ENCODE assay signal across 8 cellular contexts in genomic region chr16:22205577-22206012, GRCh38. TPM values are rescaled to one million over a fixed set of nuclear protein-coding genes. Genes with fewer than 3 reads are reported as not detected.
DNase-seq lines count a peak whose midpoint lies in the region; ATAC-seq, FAIRE-seq and TF ChIP-seq lines count a peak whose summit lies in the region.

No MANE protein-coding gene starts in this region.

- FAIRE-seq in A549 (lab: Jason Lieb, UNC) = no peak

- no peak for TF ChIP-seq EP300 in A549 (IDR thresholded peaks at IDR 0.05)

- ATAC-seq in A549 (no peak), IMR-90 (ENCODE audit: low read depth) (no peak), GM21515 (IDR thresholded peaks at IDR 0.05; ENCODE audit: unreplicated experiment) (no peak), HG03520 (IDR thresholded peaks at IDR 0.05; ENCODE audit: unreplicated experiment) (no peak), GM21367 (IDR thresholded peaks at IDR 0.05; ENCODE audit: unreplicated experiment) (no peak)

- peak overlapping the region; percentile 54 for H4K5ac ChIP-seq in IMR-90 (ENCODE audit: low read depth, low read length)

- CTCF ChIA-PET in A549 (lab: Yijun Ruan, JAX) = interaction anchor here (0.9 to 24.4 kb wide), 16 partner anchors 10 to 104 kb away, joined by 3 to 320 read pairs (median 5); partner anchors contain the start of gene POLR3E
- CTCF ChIA-PET in IMR-90 (lab: Yijun Ruan, JAX) = interaction anchor here (0.7 to 1.0 kb wide), 3 partner anchors 15 to 93 kb away, joined by 3 read pairs; no protein-coding TSS in a partner anchor

- peak overlapping the region; percentile 5; the same call in 1 of the 2 replicates for H3K18ac ChIP-seq in IMR-90 (ENCODE audit: low read depth, low read length)

- H3K14ac ChIP-seq in IMR-90 (replicated peaks; ENCODE audit: low read depth, low read length) = peak overlapping the region; percentile 10; the same call in 1 of the 2 replicates

- peaks cover 22 to 41% of the 10 kb centered on the region in 2 experiments for H3K79me1 ChIP-seq in IMR-90 (ENCODE audit: low read depth in 1 of 2, low read length in 2 of 2)

- H4K20me1 ChIP-seq in IMR-90 (ENCODE audit: insufficient read depth, low read length) = peaks cover 23% of the 10 kb centered on the region

- dilution Hi-C loops in IMR-90 (cut with HindIII; ENCODE audit: low sequenced_read_pairs, unreplicated experiment) = no loop called here

- H2AK9ac ChIP-seq in IMR-90 (replicated peaks; ENCODE audit: low read depth, low read length, poor library complexity) = peak overlapping the region; percentile 92

- no peak for DNase-seq in A549 (ENCODE audit: low read depth in 1 of 2, low spot score in 1 of 2)
- no peak for DNase-seq in IMR-90
- no peak for DNase-seq in caudate nucleus (lab: John Stamatoyannopoulos, UW)
- no peak for DNase-seq in NCI-H345 (lab: John Stamatoyannopoulos, UW)

- peak overlapping the region; percentile 96 for H2AFZ ChIP-seq in IMR-90 (replicated peaks; ENCODE audit: low read length, poor library complexity)

- TF ChIP-seq RAD21 in A549 (conservative IDR thresholded peaks at IDR 0.05 in 1 of 2, IDR thresholded peaks at IDR 0.05 in 1 of 2) = no peak
- TF ChIP-seq RAD21 in IMR-90 (IDR thresholded peaks at IDR 0.05; ENCODE audit: low read length) = no peak

- H3K4me2 ChIP-seq in A549 (peak overlapping the region; percentile 76), IMR-90 (ENCODE audit: low read depth, low read length) (peak overlapping the region; percentile 58)

- no TSS peak for BruUV-seq in IMR-90 (replicated peaks; lab: Mats Ljungman, UMichigan)

- H3K4me3 ChIP-seq in A549 (peak overlapping the region; percentile 84), IMR-90 (ENCODE audit: insufficient read depth, low read depth, low read length) (peak overlapping the region; percentile 73), mucosa of stomach (ENCODE audit: low read length) (no peak overlapping the region)

- H3K4me1 ChIP-seq in A549 (peaks cover 12% of the 10 kb centered on the region), IMR-90 (ENCODE audit: control insufficient read depth, insufficient read depth, low read length) (peaks cover 7% of the 10 kb centered on the region; the same call in 1 of the 2 replicates), mucosa of stomach (ENCODE audit: control insufficient read depth, insufficient read depth, low read length) (peaks cover 26% of the 10 kb centered on the region)

- no peak overlapping the region for H2AK5ac ChIP-seq in IMR-90 (ENCODE audit: low read depth, low read length)

- no peaks in the 10 kb centered on the region for H3K27me3 ChIP-seq in IMR-90 (ENCODE audit: control insufficient read depth, insufficient read depth, low read length)
- H3K27me3 ChIP-seq in mucosa of stomach (ENCODE audit: control insufficient read depth, insufficient read depth, low read length) = no peaks in the 10 kb centered on the region

- peak overlapping the region; percentile 44 for H2BK5ac ChIP-seq in IMR-90 (ENCODE audit: low read depth, low read length, poor library complexity, severe bottlenecking)

- in situ Hi-C loops in IMR-90 (cut with MboI; ENCODE audit: low sequenced_read_pairs) = no loop called here

- H4K8ac ChIP-seq in IMR-90 (ENCODE audit: low read depth in 2 of 2, low read length in 2 of 2) = peak overlapping the region; percentile 78 to 95

- peak overlapping the region; percentile 48; the same call in 1 of the 2 replicates for H2BK20ac ChIP-seq in IMR-90 (ENCODE audit: low read depth, low read length)

- H3K9me1 ChIP-seq in IMR-90 (ENCODE audit: insufficient read depth, low read length) = peaks cover 6% of the 10 kb centered on the region

- TF ChIP-seq CTCF in A549 (IDR thresholded peaks at IDR 0.05) = no peak
- TF ChIP-seq CTCF in IMR-90 (conservative IDR thresholded peaks at IDR 0.05; ENCODE audit: low read depth, low read length) = no peak

- intact Hi-C loops in IMR-90 (cut with micrococcal nuclease) = loop anchor here (1.0 kb wide), 2 partner anchors 10 to 92 kb away; partner anchors contain the start of gene POLR3E

- WGBS in A549 (ENCODE audit: missing lambda C conversion rate) = 2% methylated on average over 11 of the region's 11 CpGs
- 10% methylated on average over 7 of the region's 11 CpGs; no CpG with 5 or more reads in 1 of the 2 experiments for WGBS in IMR-90 (ENCODE audit: extremely low coverage in 2 of 2, insufficient read length in 1 of 2), 2 experiments

- TF ChIP-seq POLR2A in A549 (IDR thresholded peaks at IDR 0.05; ENCODE audit: low read length) (no peak), IMR-90 (IDR thresholded peaks at IDR 0.05; ENCODE audit: low read depth, low read length) (no peak)

- peaks cover 3% of the 10 kb centered on the region for H3K9me3 ChIP-seq in A549
- H3K9me3 ChIP-seq in IMR-90 (ENCODE audit: control insufficient read depth, insufficient read depth, low read length) = no peaks in the 10 kb centered on the region
- no peaks in the 10 kb centered on the region for H3K9me3 ChIP-seq in mucosa of stomach (ENCODE audit: control insufficient read depth, low read length)

- peak overlapping the region; percentile 74; the same call in 1 of the 2 replicates for H3K23ac ChIP-seq in IMR-90 (ENCODE audit: low read depth, low read length)

- H3K56ac ChIP-seq in IMR-90 (ENCODE audit: extremely low read depth, insufficient read depth, low read length) = peak overlapping the region; percentile 60

- H2BK15ac ChIP-seq in IMR-90 (ENCODE audit: low read depth, low read length) = 0 out of 3 replicates have a peak overlapping the region, but pooled peaks have one; percentile 12

- peak overlapping the region; percentile 83 to 94 for H3K27ac ChIP-seq in A549
- H3K27ac ChIP-seq in IMR-90 (ENCODE audit: insufficient read depth, low read length) = peak overlapping the region; percentile 41
- H3K27ac ChIP-seq in caudate nucleus (ENCODE audit: low read depth, low read length) = peak overlapping the region; percentile 62

- peak overlapping the region; percentile 44; the same call in 1 of the 2 replicates for H3K4ac ChIP-seq in IMR-90 (ENCODE audit: low read depth, low read length)

- H4K91ac ChIP-seq in IMR-90 (ENCODE audit: insufficient read depth, low read depth, low read length) = peak overlapping the region; percentile 43

- peak overlapping the region; percentile 21; the same call in 1 of the 2 replicates for H2BK120ac ChIP-seq in IMR-90 (ENCODE audit: low read depth, low read length)

- H3K36me3 ChIP-seq in IMR-90 (ENCODE audit: control insufficient read depth, insufficient read depth, low read length) (0 out of 2 replicates have a peak, but pooled peaks cover 1% of the 10 kb centered on the region), mucosa of stomach (ENCODE audit: control insufficient read depth, insufficient read depth, low read length) (no peaks in the 10 kb centered on the region)

- POLR2A ChIA-PET in A549 (lab: Yijun Ruan, JAX) (interaction anchor here (0.6 to 1.4 kb wide), 5 partner anchors 9 to 106 kb away, joined by 3 to 16 read pairs (median 4); partner anchors contain the start of gene POLR3E), IMR-90 (lab: Charles Lee; ENCODE audit: unreplicated experiment) (no interaction called here)

- H3K9ac ChIP-seq in IMR-90 (ENCODE audit: low read depth, low read length) (peak overlapping the region; percentile 47), mucosa of stomach (ENCODE audit: low read length) (peak overlapping the region; percentile 78)

TF ChIP-seq in A549, 52 proteins besides CTCF, POLR2A, EP300 and RAD21 (continues in another document):
- TF ChIP-seq, protein P1, sequence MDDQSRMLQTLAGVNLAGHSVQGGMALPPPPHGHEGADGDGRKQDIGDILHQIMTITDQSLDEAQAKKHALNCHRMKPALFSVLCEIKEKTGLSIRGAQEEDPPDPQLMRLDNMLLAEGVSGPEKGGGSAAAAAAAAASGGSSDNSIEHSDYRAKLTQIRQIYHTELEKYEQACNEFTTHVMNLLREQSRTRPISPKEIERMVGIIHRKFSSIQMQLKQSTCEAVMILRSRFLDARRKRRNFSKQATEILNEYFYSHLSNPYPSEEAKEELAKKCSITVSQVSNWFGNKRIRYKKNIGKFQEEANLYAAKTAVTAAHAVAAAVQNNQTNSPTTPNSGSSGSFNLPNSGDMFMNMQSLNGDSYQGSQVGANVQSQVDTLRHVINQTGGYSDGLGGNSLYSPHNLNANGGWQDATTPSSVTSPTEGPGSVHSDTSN (IDR thresholded peaks at IDR 0.05) = no peak
- TF ChIP-seq PHF8 (IDR thresholded peaks at IDR 0.05; ENCODE audit: borderline replicate concordance, low read depth) = peak; percentile 32; the same call in 1 of the 2 replicates

TF ChIP-seq in IMR-90, 13 proteins besides CTCF, POLR2A, EP300 and RAD21 (continues in another document):
- TF ChIP-seq BHLHE40 (IDR thresholded peaks at IDR 0.05; ENCODE audit: low read depth, low read length) = no peak
- TF ChIP-seq RFX5 (IDR thresholded peaks at IDR 0.05; ENCODE audit: low read depth, low read length) = no peak
- TF ChIP-seq, protein P2, sequence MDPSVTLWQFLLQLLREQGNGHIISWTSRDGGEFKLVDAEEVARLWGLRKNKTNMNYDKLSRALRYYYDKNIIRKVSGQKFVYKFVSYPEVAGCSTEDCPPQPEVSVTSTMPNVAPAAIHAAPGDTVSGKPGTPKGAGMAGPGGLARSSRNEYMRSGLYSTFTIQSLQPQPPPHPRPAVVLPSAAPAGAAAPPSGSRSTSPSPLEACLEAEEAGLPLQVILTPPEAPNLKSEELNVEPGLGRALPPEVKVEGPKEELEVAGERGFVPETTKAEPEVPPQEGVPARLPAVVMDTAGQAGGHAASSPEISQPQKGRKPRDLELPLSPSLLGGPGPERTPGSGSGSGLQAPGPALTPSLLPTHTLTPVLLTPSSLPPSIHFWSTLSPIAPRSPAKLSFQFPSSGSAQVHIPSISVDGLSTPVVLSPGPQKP (IDR thresholded peaks at IDR 0.05; ENCODE audit: borderline replicate concordance, low read depth, low read length) = no peak

RNA-seq across cellular contexts. Expression of gene EEF2K, which starts 0.5 kb away (rescaled TPM):
- polyA plus RNA-seq in A549 (2011; rRNA removed) (8.2 and 11.6 TPM in 2 replicates), A549 (2017; fragmentation: RNase III; extraction: RNeasy Plus Mini Kit Qiagen cat#74134 plus additional on column Dnase treatment) (8.6 to 10.0 TPM (median 9.4 TPM) in 3 replicates), IMR-90 (2012; rRNA removed) (16.5 and 19.1 TPM in 2 replicates)
- 7.8 and 9.8 TPM in 2 replicates for polyA plus RNA-seq in A549 (2012; cell fraction: cytosol; rRNA removed)
- 23.0 and 27.4 TPM in 2 replicates for polyA plus RNA-seq in A549 (2012; cell fraction: nucleus; rRNA removed)
- polyA minus RNA-seq in A549 (2011; rRNA and poly(A)+ RNA removed) = 24.1 and 32.6 TPM in 2 replicates
- total RNA-seq in IMR-90 (2012; rRNA removed) = 9.7 and 10.3 TPM in 2 replicates
- polyA plus RNA-seq in IMR-90 (2012; cell fraction: cytosol; rRNA removed) = 6.2 and 9.4 TPM in 2 replicates
- 27.4 and 28.6 TPM in 2 replicates for polyA plus RNA-seq in IMR-90 (2012; cell fraction: nucleus; rRNA removed; ENCODE audit: low replicate concordance)

RNA-seq across cellular contexts. Expression of gene SDR42E2, which starts 43.3 kb away (rescaled TPM):
- polyA plus RNA-seq in A549 (2011; rRNA removed) = not detected in 2 replicates
- 0.01 TPM in 1 of 2 replicates, not detected in the other for polyA plus RNA-seq in A549 (2012; cell fraction: cytosol; rRNA removed)
- polyA plus RNA-seq in A549 (2012; cell fraction: nucleus; rRNA removed) = not detected in 2 replicates
- not detected in 3 replicates for polyA plus RNA-seq in A549 (2017; fragmentation: RNase III; extraction: RNeasy Plus Mini Kit Qiagen cat#74134 plus additional on column Dnase treatment)
- polyA minus RNA-seq in A549 (2011; rRNA and poly(A)+ RNA removed) = not detected in 2 replicates
- not detected in 2 replicates for total RNA-seq in IMR-90 (2012; rRNA removed)
- polyA plus RNA-seq in IMR-90 (2012; rRNA removed) = not detected in 2 replicates
- not detected in 2 replicates for polyA plus RNA-seq in IMR-90 (2012; cell fraction: cytosol; rRNA removed)
- not detected in 2 replicates for polyA plus RNA-seq in IMR-90 (2012; cell fraction: nucleus; rRNA removed; ENCODE audit: low replicate concordance)
